ENCODE assay signal across 1 cellular context in the genomic region with DNA sequence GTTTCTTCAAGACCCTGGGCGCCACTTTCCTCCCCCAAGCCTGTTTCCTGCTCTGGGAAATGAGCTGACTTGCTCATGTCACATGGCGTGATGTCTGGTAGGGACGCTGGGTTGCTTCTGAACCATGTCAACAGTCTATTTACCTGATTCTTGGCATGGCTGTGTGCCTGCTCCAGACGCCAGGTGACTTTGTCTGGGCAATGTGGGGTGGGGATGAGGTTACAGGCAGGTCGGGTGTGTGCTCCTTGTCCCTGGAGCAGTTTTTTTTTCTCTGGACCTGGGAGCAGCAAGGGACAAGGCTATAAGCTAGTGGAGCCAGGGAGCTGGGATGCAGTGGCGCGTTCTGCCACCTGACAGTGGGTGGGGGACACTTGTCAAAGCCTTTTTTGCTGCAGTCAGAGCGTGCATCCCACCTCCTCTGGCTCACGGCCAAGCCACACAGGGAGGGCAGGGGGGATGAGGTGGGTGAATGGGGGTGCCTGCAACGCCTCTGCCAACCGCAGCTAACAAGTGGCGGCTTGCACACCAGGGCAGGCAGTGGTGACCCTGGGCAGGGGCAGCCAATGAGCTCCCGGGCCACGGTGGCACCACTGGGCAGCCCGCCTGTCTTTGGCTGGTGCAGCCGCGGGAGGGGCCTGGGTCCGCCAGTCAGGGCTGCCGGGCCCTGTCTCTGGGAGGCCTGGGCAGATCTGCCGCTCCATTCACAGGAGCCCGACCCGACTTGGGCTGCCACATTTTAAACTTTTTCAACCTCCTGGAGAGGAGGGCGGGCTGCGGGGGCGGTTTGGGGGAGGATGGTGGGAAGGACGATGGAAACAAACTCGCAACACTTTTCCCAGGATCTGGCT.
TF ChIP-seq lines count a peak whose summit lies in the region.

No MANE protein-coding gene starts in this region.

TF ChIP-seq in HepG2, 621 proteins besides CTCF, POLR2A, EP300 and RAD21 (continued from another document and continues in another):
- TF ChIP-seq, protein P1, sequence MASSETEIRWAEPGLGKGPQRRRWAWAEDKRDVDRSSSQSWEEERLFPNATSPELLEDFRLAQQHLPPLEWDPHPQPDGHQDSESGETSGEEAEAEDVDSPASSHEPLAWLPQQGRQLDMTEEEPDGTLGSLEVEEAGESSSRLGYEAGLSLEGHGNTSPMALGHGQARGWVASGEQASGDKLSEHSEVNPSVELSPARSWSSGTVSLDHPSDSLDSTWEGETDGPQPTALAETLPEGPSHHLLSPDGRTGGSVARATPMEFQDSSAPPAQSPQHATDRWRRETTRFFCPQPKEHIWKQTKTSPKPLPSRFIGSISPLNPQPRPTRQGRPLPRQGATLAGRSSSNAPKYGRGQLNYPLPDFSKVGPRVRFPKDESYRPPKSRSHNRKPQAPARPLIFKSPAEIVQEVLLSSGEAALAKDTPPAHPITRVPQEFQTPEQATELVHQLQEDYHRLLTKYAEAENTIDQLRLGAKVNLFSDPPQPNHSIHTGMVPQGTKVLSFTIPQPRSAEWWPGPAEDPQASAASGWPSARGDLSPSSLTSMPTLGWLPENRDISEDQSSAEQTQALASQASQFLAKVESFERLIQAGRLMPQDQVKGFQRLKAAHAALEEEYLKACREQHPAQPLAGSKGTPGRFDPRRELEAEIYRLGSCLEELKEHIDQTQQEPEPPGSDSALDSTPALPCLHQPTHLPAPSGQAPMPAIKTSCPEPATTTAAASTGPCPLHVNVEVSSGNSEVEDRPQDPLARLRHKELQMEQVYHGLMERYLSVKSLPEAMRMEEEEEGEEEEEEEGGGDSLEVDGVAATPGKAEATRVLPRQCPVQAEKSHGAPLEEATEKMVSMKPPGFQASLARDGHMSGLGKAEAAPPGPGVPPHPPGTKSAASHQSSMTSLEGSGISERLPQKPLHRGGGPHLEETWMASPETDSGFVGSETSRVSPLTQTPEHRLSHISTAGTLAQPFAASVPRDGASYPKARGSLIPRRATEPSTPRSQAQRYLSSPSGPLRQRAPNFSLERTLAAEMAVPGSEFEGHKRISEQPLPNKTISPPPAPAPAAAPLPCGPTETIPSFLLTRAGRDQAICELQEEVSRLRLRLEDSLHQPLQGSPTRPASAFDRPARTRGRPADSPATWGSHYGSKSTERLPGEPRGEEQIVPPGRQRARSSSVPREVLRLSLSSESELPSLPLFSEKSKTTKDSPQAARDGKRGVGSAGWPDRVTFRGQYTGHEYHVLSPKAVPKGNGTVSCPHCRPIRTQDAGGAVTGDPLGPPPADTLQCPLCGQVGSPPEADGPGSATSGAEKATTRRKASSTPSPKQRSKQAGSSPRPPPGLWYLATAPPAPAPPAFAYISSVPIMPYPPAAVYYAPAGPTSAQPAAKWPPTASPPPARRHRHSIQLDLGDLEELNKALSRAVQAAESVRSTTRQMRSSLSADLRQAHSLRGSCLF (CRISPR knock-in tag; IDR thresholded peaks at IDR 0.05; ENCODE audit: borderline replicate concordance): no peak
- TF ChIP-seq ZNF543 (CRISPR knock-in tag; IDR thresholded peaks at IDR 0.05): no peak
- no peak for TF ChIP-seq NCOA2 (CRISPR knock-in tag; IDR thresholded peaks at IDR 0.05)
- TF ChIP-seq, protein P2, sequence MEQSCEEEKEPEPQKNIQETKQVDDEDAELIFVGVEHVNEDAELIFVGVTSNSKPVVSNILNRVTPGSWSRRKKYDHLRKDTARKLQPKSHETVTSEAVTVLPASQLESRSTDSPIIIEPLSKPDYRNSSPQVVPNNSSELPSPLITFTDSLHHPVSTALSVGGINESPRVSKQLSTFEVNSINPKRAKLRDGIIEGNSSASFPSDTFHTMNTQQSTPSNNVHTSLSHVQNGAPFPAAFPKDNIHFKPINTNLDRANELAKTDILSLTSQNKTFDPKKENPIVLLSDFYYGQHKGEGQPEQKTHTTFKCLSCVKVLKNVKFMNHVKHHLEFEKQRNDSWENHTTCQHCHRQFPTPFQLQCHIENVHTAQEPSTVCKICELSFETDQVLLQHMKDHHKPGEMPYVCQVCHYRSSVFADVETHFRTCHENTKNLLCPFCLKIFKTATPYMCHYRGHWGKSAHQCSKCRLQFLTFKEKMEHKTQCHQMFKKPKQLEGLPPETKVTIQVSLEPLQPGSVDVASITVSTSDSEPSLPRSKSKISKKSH (CRISPR knock-in tag; IDR thresholded peaks at IDR 0.05; ENCODE audit: borderline replicate concordance): no peak
- TF ChIP-seq IKZF4 (CRISPR knock-in tag; IDR thresholded peaks at IDR 0.05; ENCODE audit: borderline replicate concordance, low read depth, not compliant biosample characterization): no peak
- no peak for TF ChIP-seq ZNF3 (CRISPR knock-in tag; IDR thresholded peaks at IDR 0.05)
- peak; percentile 53; the same call in 1 of the 2 replicates for TF ChIP-seq POLR2AphosphoS5 (IDR thresholded peaks at IDR 0.05; ENCODE audit: low read depth, low read length)
- TF ChIP-seq ZIK1 (CRISPR knock-in tag; IDR thresholded peaks at IDR 0.05; ENCODE audit: borderline replicate concordance, low read depth): no peak
- TF ChIP-seq FLYWCH1 (CRISPR knock-in tag; IDR thresholded peaks at IDR 0.05): no peak
- no peak for TF ChIP-seq REPIN1 (CRISPR knock-in tag; IDR thresholded peaks at IDR 0.05; ENCODE audit: borderline replicate concordance, low read depth)
- TF ChIP-seq EED (CRISPR knock-in tag; IDR thresholded peaks at IDR 0.05): 0 out of 2 replicates have a peak, but pooled peaks have one; percentile 33
- TF ChIP-seq ZNF724P (CRISPR knock-in tag; IDR thresholded peaks at IDR 0.05; ENCODE audit: borderline replicate concordance): no peak
- TF ChIP-seq NFE2 (CRISPR knock-in tag; IDR thresholded peaks at IDR 0.05): no peak
- no peak for TF ChIP-seq ZFP36 (IDR thresholded peaks at IDR 0.05; ENCODE audit: borderline replicate concordance, low read depth, low read length, partially characterized antibody)
- TF ChIP-seq GPN1 (CRISPR knock-in tag; IDR thresholded peaks at IDR 0.05; ENCODE audit: borderline replicate concordance): no peak
- no peak; the same call in 1 of the 2 replicates for TF ChIP-seq ZC3H4 (CRISPR knock-in tag; IDR thresholded peaks at IDR 0.05; ENCODE audit: borderline replicate concordance)
- TF ChIP-seq SMAD1 (CRISPR knock-in tag; IDR thresholded peaks at IDR 0.05; ENCODE audit: borderline replicate concordance, low read depth): no peak
- no peak for TF ChIP-seq HOXD1 (CRISPR knock-in tag; IDR thresholded peaks at IDR 0.05)
- no peak for TF ChIP-seq ZFP36L2 (CRISPR knock-in tag; IDR thresholded peaks at IDR 0.05)
- TF ChIP-seq, protein P3, sequence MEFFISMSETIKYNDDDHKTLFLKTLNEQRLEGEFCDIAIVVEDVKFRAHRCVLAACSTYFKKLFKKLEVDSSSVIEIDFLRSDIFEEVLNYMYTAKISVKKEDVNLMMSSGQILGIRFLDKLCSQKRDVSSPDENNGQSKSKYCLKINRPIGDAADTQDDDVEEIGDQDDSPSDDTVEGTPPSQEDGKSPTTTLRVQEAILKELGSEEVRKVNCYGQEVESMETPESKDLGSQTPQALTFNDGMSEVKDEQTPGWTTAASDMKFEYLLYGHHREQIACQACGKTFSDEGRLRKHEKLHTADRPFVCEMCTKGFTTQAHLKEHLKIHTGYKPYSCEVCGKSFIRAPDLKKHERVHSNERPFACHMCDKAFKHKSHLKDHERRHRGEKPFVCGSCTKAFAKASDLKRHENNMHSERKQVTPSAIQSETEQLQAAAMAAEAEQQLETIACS (CRISPR knock-in tag; IDR thresholded peaks at IDR 0.05): no peak
- TF ChIP-seq TBL1XR1 (IDR thresholded peaks at IDR 0.05; ENCODE audit: borderline replicate concordance, low read length, partially characterized antibody): no peak
- TF ChIP-seq RARG (CRISPR knock-in tag; IDR thresholded peaks at IDR 0.05; ENCODE audit: low read depth): no peak
- no peak for TF ChIP-seq TCF12 (IDR thresholded peaks at IDR 0.05)
- no peak for TF ChIP-seq TCF12 (CRISPR knock-in tag; IDR thresholded peaks at IDR 0.05)
- peak; percentile 21; the same call in 1 of the 2 replicates for TF ChIP-seq NR2F2 (IDR thresholded peaks at IDR 0.05; ENCODE audit: borderline replicate concordance, low read depth)
- TF ChIP-seq BHLHE40 (IDR thresholded peaks at IDR 0.05; ENCODE audit: low read length): no peak
- no peak; the same call in 1 of the 2 replicates for TF ChIP-seq ZBTB46 (CRISPR knock-in tag; IDR thresholded peaks at IDR 0.05; ENCODE audit: borderline replicate concordance)
- no peak for TF ChIP-seq THAP8 (CRISPR knock-in tag; IDR thresholded peaks at IDR 0.05; ENCODE audit: borderline replicate concordance)
- no peak for TF ChIP-seq HHEX (CRISPR knock-in tag; IDR thresholded peaks at IDR 0.05)
- no peak for TF ChIP-seq LBX2 (CRISPR knock-in tag; IDR thresholded peaks at IDR 0.05; ENCODE audit: borderline replicate concordance)
- no peak for TF ChIP-seq KDM5B (CRISPR knock-in tag; IDR thresholded peaks at IDR 0.05; ENCODE audit: borderline replicate concordance)
- TF ChIP-seq MXD1 (CRISPR knock-in tag; IDR thresholded peaks at IDR 0.05): peak; percentile 39; the same call in 1 of the 2 replicates
- no peak for TF ChIP-seq FOSL1 (CRISPR knock-in tag; IDR thresholded peaks at IDR 0.05; ENCODE audit: borderline replicate concordance)
- TF ChIP-seq, protein P4, sequence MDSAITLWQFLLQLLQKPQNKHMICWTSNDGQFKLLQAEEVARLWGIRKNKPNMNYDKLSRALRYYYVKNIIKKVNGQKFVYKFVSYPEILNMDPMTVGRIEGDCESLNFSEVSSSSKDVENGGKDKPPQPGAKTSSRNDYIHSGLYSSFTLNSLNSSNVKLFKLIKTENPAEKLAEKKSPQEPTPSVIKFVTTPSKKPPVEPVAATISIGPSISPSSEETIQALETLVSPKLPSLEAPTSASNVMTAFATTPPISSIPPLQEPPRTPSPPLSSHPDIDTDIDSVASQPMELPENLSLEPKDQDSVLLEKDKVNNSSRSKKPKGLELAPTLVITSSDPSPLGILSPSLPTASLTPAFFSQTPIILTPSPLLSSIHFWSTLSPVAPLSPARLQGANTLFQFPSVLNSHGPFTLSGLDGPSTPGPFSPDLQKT (CRISPR knock-in tag; IDR thresholded peaks at IDR 0.05; ENCODE audit: borderline replicate concordance): no peak
- no peak for TF ChIP-seq JUNB (CRISPR knock-in tag; IDR thresholded peaks at IDR 0.05; ENCODE audit: borderline replicate concordance)
- TF ChIP-seq MTA1 (CRISPR knock-in tag; IDR thresholded peaks at IDR 0.05; ENCODE audit: borderline replicate concordance): peak; percentile 84
- TF ChIP-seq SNRNP70 (IDR thresholded peaks at IDR 0.05; ENCODE audit: low read depth, low read length): no peak
- no peak for TF ChIP-seq KAT2B (IDR thresholded peaks at IDR 0.05; ENCODE audit: borderline replicate concordance, low read depth, low read length)
- no peak for TF ChIP-seq ARID2 (CRISPR knock-in tag; IDR thresholded peaks at IDR 0.05; ENCODE audit: borderline replicate concordance)
- no peak; the same call in 1 of the 2 replicates for TF ChIP-seq ZNF768 (CRISPR knock-in tag; IDR thresholded peaks at IDR 0.05)
- no peak for TF ChIP-seq ZNF674 (CRISPR knock-in tag; IDR thresholded peaks at IDR 0.05; ENCODE audit: low read depth)
- no peak for TF ChIP-seq MAFF (IDR thresholded peaks at IDR 0.05; ENCODE audit: low read depth, low read length)
- no peak for TF ChIP-seq EHMT2 (IDR thresholded peaks at IDR 0.05; ENCODE audit: borderline replicate concordance, low read depth, low read length)
- peak; percentile 95 for TF ChIP-seq ZBTB7B (CRISPR knock-in tag; IDR thresholded peaks at IDR 0.05)
- TF ChIP-seq, protein P5, sequence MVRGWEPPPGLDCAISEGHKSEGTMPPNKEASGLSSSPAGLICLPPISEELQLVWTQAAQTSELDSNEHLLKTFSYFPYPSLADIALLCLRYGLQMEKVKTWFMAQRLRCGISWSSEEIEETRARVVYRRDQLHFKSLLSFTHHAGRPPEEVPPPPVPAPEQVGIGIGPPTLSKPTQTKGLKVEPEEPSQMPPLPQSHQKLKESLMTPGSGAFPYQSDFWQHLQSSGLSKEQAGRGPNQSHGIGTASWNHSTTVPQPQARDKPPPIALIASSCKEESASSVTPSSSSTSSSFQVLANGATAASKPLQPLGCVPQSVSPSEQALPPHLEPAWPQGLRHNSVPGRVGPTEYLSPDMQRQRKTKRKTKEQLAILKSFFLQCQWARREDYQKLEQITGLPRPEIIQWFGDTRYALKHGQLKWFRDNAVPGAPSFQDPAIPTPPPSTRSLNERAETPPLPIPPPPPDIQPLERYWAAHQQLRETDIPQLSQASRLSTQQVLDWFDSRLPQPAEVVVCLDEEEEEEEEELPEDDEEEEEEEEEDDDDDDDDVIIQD (CRISPR knock-in tag; IDR thresholded peaks at IDR 0.05; ENCODE audit: low read depth): no peak; the same call in 1 of the 2 replicates
- TF ChIP-seq, protein P6, sequence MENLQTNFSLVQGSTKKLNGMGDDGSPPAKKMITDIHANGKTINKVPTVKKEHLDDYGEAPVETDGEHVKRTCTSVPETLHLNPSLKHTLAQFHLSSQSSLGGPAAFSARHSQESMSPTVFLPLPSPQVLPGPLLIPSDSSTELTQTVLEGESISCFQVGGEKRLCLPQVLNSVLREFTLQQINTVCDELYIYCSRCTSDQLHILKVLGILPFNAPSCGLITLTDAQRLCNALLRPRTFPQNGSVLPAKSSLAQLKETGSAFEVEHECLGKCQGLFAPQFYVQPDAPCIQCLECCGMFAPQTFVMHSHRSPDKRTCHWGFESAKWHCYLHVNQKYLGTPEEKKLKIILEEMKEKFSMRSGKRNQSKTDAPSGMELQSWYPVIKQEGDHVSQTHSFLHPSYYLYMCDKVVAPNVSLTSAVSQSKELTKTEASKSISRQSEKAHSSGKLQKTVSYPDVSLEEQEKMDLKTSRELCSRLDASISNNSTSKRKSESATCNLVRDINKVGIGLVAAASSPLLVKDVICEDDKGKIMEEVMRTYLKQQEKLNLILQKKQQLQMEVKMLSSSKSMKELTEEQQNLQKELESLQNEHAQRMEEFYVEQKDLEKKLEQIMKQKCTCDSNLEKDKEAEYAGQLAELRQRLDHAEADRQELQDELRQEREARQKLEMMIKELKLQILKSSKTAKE (CRISPR knock-in tag; IDR thresholded peaks at IDR 0.05; ENCODE audit: borderline replicate concordance): no peak
